1 cellular context compared by ENCODE assay signal in the genomic region with DNA sequence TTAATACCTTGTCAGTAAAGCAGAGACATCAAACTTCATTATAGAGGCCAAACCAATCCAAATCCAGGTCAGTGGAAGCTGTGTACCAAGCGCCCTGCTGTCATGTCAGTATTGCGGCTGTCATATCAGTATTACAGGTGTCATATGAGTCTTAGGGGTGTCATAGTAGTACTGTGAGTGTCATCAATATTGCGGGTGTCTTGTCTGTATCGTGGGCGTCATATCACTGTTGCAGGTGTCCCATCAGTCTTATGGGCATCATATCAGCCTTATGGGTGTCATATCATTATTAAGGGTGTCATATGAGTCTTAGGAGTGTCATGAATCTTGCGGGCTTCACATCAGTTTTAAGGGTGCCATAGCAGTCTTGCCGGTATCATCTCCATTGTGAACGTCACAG.
TF ChIP-seq lines count a peak whose summit lies in the region.

No MANE protein-coding gene starts in this region.

TF ChIP-seq in SK-N-SH, 30 proteins besides CTCF, POLR2A, EP300 and RAD21 (continued from another document):
- TF ChIP-seq, protein P1, sequence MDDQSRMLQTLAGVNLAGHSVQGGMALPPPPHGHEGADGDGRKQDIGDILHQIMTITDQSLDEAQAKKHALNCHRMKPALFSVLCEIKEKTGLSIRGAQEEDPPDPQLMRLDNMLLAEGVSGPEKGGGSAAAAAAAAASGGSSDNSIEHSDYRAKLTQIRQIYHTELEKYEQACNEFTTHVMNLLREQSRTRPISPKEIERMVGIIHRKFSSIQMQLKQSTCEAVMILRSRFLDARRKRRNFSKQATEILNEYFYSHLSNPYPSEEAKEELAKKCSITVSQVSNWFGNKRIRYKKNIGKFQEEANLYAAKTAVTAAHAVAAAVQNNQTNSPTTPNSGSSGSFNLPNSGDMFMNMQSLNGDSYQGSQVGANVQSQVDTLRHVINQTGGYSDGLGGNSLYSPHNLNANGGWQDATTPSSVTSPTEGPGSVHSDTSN (IDR thresholded peaks at IDR 0.05) = no peak
- TF ChIP-seq, protein P2, sequence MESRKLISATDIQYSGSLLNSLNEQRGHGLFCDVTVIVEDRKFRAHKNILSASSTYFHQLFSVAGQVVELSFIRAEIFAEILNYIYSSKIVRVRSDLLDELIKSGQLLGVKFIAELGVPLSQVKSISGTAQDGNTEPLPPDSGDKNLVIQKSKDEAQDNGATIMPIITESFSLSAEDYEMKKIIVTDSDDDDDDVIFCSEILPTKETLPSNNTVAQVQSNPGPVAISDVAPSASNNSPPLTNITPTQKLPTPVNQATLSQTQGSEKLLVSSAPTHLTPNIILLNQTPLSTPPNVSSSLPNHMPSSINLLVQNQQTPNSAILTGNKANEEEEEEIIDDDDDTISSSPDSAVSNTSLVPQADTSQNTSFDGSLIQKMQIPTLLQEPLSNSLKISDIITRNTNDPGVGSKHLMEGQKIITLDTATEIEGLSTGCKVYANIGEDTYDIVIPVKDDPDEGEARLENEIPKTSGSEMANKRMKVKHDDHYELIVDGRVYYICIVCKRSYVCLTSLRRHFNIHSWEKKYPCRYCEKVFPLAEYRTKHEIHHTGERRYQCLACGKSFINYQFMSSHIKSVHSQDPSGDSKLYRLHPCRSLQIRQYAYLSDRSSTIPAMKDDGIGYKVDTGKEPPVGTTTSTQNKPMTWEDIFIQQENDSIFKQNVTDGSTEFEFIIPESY (IDR thresholded peaks at IDR 0.05; ENCODE audit: borderline replicate concordance, low read depth) = no peak
- TF ChIP-seq RXRA (IDR thresholded peaks at IDR 0.05; ENCODE audit: borderline replicate concordance, low read depth) = no peak
- no peak for TF ChIP-seq YY1 (IDR thresholded peaks at IDR 0.05; ENCODE audit: low read depth)
- no peak for TF ChIP-seq ELF1 (IDR thresholded peaks at IDR 0.05)
- TF ChIP-seq CHD2 (IDR thresholded peaks at IDR 0.05; ENCODE audit: low read length, partially characterized antibody) = no peak
- no peak for TF ChIP-seq NRF1 (IDR thresholded peaks at IDR 0.05; ENCODE audit: low read depth, low read length)
- TF ChIP-seq NFIC (IDR thresholded peaks at IDR 0.05; ENCODE audit: borderline replicate concordance) = no peak
- no peak for TF ChIP-seq RCOR1 (IDR thresholded peaks at IDR 0.05; ENCODE audit: low read length)
